Comparison of ENCODE assay signal across 16 cellular contexts in genomic region chr2:129074526-129074925, GRCh38.
A peak's percentile ranks its signal among the peaks of the same experiment; 100 is the strongest.
DNase-seq lines count a peak whose midpoint lies in the region; ATAC-seq, FAIRE-seq and TF ChIP-seq lines count a peak whose summit lies in the region.
"Had no signal": no experiment of that assay in that cellular context is flagged by ENCODE, and none has a peak within 500 bp of the region (broad histone marks: within the 10 kb centered on the region; RNA-seq: fewer than 3 reads in every experiment).

No MANE protein-coding gene starts in this region.

- H3K27me3 ChIP-seq in Caco-2 (replicated peaks; ENCODE audit: control insufficient read depth, insufficient read depth, low read length) (no peaks in the 10 kb centered on the region), body of pancreas (no peaks in the 10 kb centered on the region)
- H3K27me3 ChIP-seq: BLaER1 treated with 17β-estradiol and CSF1 and Interleukin-3, amounts not matched to agents 10 nM and 100 nM had no signal

- DNase-seq in Caco-2 (no peak), NCI-H748 (lab: John Stamatoyannopoulos, UW; ENCODE audit: unreplicated experiment) (peak; percentile 72), body of pancreas (no peak), mesothelial cell of epicardium (ENCODE audit: low spot score in 2 of 2, unreplicated experiment in 2 of 2) (no peak), immature natural killer cell (no peak), NCI-H82 (lab: John Stamatoyannopoulos, UW) (no peak), HTR-8/SVneo (ENCODE audit: insufficient read length, low spot score) (no peak)
- DNase-seq: ACHN; Calu3; CD4-positive, CD25-positive, alpha-beta regulatory T cell; DMS 273 treated with DMSO at 0.1 percent for 48 hours; H7 had no signal

- BruUV-seq in Caco-2 (replicated peaks; lab: Mats Ljungman, UMichigan) = no TSS peak

- CTCF ChIA-PET in Caco-2 (lab: Charles Lee) = no interaction called here

- H3K4me3 ChIP-seq in Caco-2 (ENCODE audit: low read depth, low read length) (no peak overlapping the region), body of pancreas (no peak overlapping the region)
- H3K4me3 ChIP-seq: BLaER1 treated with 17β-estradiol and CSF1 and Interleukin-3, amounts not matched to agents 10 nM and 100 nM; GM23338 had no signal

- POLR2A ChIA-PET in Caco-2 (lab: Charles Lee) = no interaction called here

- H3K27ac Mint-ChIP-seq in Caco-2 (ENCODE audit: unreplicated experiment) (no peak overlapping the region), mesothelial cell of epicardium (peak overlapping the region; percentile 31), immature natural killer cell (no peak overlapping the region)
- H3K27ac Mint-ChIP-seq: CD4-positive, CD25-positive, alpha-beta regulatory T cell; GM23338 had no signal

- ATAC-seq in body of pancreas (peak; percentile 53), GM18505 (IDR thresholded peaks at IDR 0.05; ENCODE audit: unreplicated experiment) (no peak)
- ATAC-seq: GM23338 had no signal

- TF ChIP-seq POLR2A in body of pancreas (IDR thresholded peaks at IDR 0.05) (no peak), GM18505 (IDR thresholded peaks at IDR 0.05; ENCODE audit: borderline replicate concordance, extremely low read depth, insufficient read depth, insufficient read length) (no peak)

- H3K36me3 ChIP-seq in Caco-2 (ENCODE audit: control insufficient read depth, insufficient read depth, low read length) = no peaks in the 10 kb centered on the region
- H3K36me3 ChIP-seq in body of pancreas (replicated peaks in 1 of 2; ENCODE audit: insufficient read depth in 1 of 2, low read depth in 2 of 2) = no peaks in the 10 kb centered on the region
- H3K36me3 ChIP-seq: BLaER1 treated with 17β-estradiol and CSF1 and Interleukin-3, amounts not matched to agents 10 nM and 100 nM had no signal

- no peak for TF ChIP-seq CTCF in Caco-2 (IDR thresholded peaks at IDR 0.05; ENCODE audit: insufficient read depth in 1 of 2, low read depth in 1 of 2, low read length in 1 of 2, severe bottlenecking in 1 of 2, unreplicated experiment in 1 of 2)
- no peak for TF ChIP-seq CTCF in body of pancreas (IDR thresholded peaks at IDR 0.05)
- no peak for TF ChIP-seq CTCF in mesothelial cell of epicardium (IDR thresholded peaks at IDR 0.05; ENCODE audit: unreplicated experiment)

- H3K4me3 Mint-ChIP-seq in Caco-2 (ENCODE audit: unreplicated experiment) (peak overlapping the region; percentile 28), mesothelial cell of epicardium (no peak overlapping the region), immature natural killer cell (no peak overlapping the region)
- H3K4me3 Mint-ChIP-seq: CD4-positive, CD25-positive, alpha-beta regulatory T cell; GM23338 had no signal

- H3K9me3 Mint-ChIP-seq in Caco-2 (ENCODE audit: unreplicated experiment) (no peaks in the 10 kb centered on the region), mesothelial cell of epicardium (no peaks in the 10 kb centered on the region), immature natural killer cell (peaks cover 0 to 7% (median 0%) of the 10 kb centered on the region in 6 donors)
- H3K9me3 Mint-ChIP-seq: GM23338 had no signal

- no peak overlapping the region for H3K27ac ChIP-seq in body of pancreas
- H3K27ac ChIP-seq: BLaER1 treated with 17β-estradiol and CSF1 and Interleukin-3, amounts not matched to agents 10 nM and 100 nM had no signal

- peaks cover 15% of the 10 kb centered on the region for H3K4me1 Mint-ChIP-seq in Caco-2 (ENCODE audit: low read depth, unreplicated experiment)
- peaks cover 47% of the 10 kb centered on the region for H3K4me1 Mint-ChIP-seq in mesothelial cell of epicardium
- H3K4me1 Mint-ChIP-seq in immature natural killer cell = no peaks in the 10 kb centered on the region
- H3K4me1 Mint-ChIP-seq: CD4-positive, CD25-positive, alpha-beta regulatory T cell had no signal

- H3K27me3 Mint-ChIP-seq in Caco-2 (ENCODE audit: insufficient read depth, unreplicated experiment) (no peaks in the 10 kb centered on the region), mesothelial cell of epicardium (ENCODE audit: low read depth) (no peaks in the 10 kb centered on the region), immature natural killer cell (ENCODE audit: low read depth in 3 of 3) (peaks cover 0 to 1% (median 1%) of the 10 kb centered on the region in 3 donors)
- H3K27me3 Mint-ChIP-seq: CD4-positive, CD25-positive, alpha-beta regulatory T cell had no signal

- intact Hi-C loops in Caco-2 (cut with micrococcal nuclease; ENCODE audit: unreplicated experiment) (no loop called here), body of pancreas (cut with DNase I) (no loop called here)

- H3K9me3 ChIP-seq in Caco-2 = no peaks in the 10 kb centered on the region
- no peaks in the 10 kb centered on the region for H3K9me3 ChIP-seq in body of pancreas
- H3K9me3 ChIP-seq: BLaER1 treated with 17β-estradiol and CSF1 and Interleukin-3, amounts not matched to agents 10 nM and 100 nM had no signal

- 18 to 25% methylated on average over 2 of the region's 2 CpGs for WGBS in body of pancreas, 2 donors

- H3K4me1 ChIP-seq in Caco-2 (peaks cover 9% of the 10 kb centered on the region; the same call in 1 of the 2 replicates), body of pancreas (peaks cover 21% of the 10 kb centered on the region)
- H3K4me1 ChIP-seq: BLaER1 treated with 17β-estradiol and CSF1 and Interleukin-3, amounts not matched to agents 10 nM and 100 nM had no signal

- H3K36me3 Mint-ChIP-seq in Caco-2 (ENCODE audit: insufficient read depth, unreplicated experiment) = no peaks in the 10 kb centered on the region
- H3K36me3 Mint-ChIP-seq in mesothelial cell of epicardium = no peaks in the 10 kb centered on the region
- no peaks in the 10 kb centered on the region for H3K36me3 Mint-ChIP-seq in immature natural killer cell
- H3K36me3 Mint-ChIP-seq: CD4-positive, CD25-positive, alpha-beta regulatory T cell had no signal

- FAIRE-seq in HTR-8/SVneo (lab: Jason Lieb, UNC) = no peak
- FAIRE-seq: GM18507 had no signal
